In genomic region chr5:176597417-176598389, GRCh38 we compare ENCODE assay signal across 15 cellular contexts. TPM values are rescaled to one million over a fixed set of nuclear protein-coding genes. Genes with fewer than 3 reads are reported as not detected.
DNase-seq lines count a peak whose midpoint lies in the region; ATAC-seq and TF ChIP-seq lines count a peak whose summit lies in the region.
"Had no signal": no experiment of that assay in that cellular context is flagged by ENCODE, and none has a peak within 500 bp of the region (broad histone marks: within the 10 kb centered on the region; RNA-seq: fewer than 3 reads in every experiment).

No MANE protein-coding gene starts in this region.

- H3K27ac Mint-ChIP-seq in activated CD8-positive, alpha-beta T cell treated with anti-CD3 and anti-CD28 coated beads, Interleukin-2, amount 10 ng/mL, durations not matched to agents 7 days and 5 days: no peak overlapping the region
- H3K27ac Mint-ChIP-seq in Caco-2 (ENCODE audit: unreplicated experiment): no peak overlapping the region

- intact Hi-C loops in heart right ventricle (cut with DNase I) (loop anchor here in 1 of 10 donors (10.0 kb wide), 1 partner anchor 183 kb away; the partner anchor contains the start of gene CLTB), left ventricle myocardium superior (cut with micrococcal nuclease) (no loop called here), Caco-2 (cut with micrococcal nuclease; ENCODE audit: unreplicated experiment) (no loop called here)

- DNase-seq in heart right ventricle (no peak), left ventricle myocardium superior (no peak), Caco-2 (no peak), superior temporal gyrus (ENCODE audit: extremely low spot score) (no peak)
- peak; percentile 34 for DNase-seq in activated CD8-positive, alpha-beta T cell treated with anti-CD3 and anti-CD28 coated beads, Interleukin-2, amount 10 ng/mL, durations not matched to agents 7 days and 5 days
- DNase-seq: AML-193, brain microvascular endothelial cell, NCI-H1694, NCI-H774, SHP77 had no signal

- whole genome bisulfite sequencing in heart right ventricle, 2 donors: 61 to 62% methylated on average over 45 to 47 of the region's 47 CpGs
- 64% methylated on average over 47 of the region's 47 CpGs for WGBS in liver
- WGBS in thymus: 65% methylated on average over 47 of the region's 47 CpGs

- TF ChIP-seq RAD21 in liver (IDR thresholded peaks at IDR 0.05): no peak

- H3K27ac ChIP-seq in heart right ventricle (no peak overlapping the region), liver (ENCODE audit: low read depth in 1 of 2, low read length in 2 of 2) (no peak overlapping the region), thymus (ENCODE audit: low read depth) (no peak overlapping the region)
- H3K27ac ChIP-seq: brain microvascular endothelial cell had no signal

- H3K27me3 ChIP-seq in heart right ventricle (peaks cover 0 to 34% (median 8%) of the 10 kb centered on the region in 7 donors), liver (ENCODE audit: control insufficient read depth in 4 of 4, insufficient read depth in 4 of 4, low read length in 3 of 4) (no peaks in the 10 kb centered on the region), thymus (ENCODE audit: control insufficient read depth, insufficient read depth) (peaks cover 18% of the 10 kb centered on the region), Caco-2 (replicated peaks; ENCODE audit: control insufficient read depth, insufficient read depth, low read length) (no peaks in the 10 kb centered on the region)
- H3K27me3 ChIP-seq: brain microvascular endothelial cell had no signal

- no peaks in the 10 kb centered on the region for H3K9me3 Mint-ChIP-seq in activated CD8-positive, alpha-beta T cell treated with anti-CD3 and anti-CD28 coated beads, Interleukin-2, amount 10 ng/mL, durations not matched to agents 7 days and 5 days (ENCODE audit: insufficient read depth)
- H3K9me3 Mint-ChIP-seq in Caco-2 (ENCODE audit: unreplicated experiment): no peaks in the 10 kb centered on the region

- H3K36me3 ChIP-seq in heart right ventricle: no peaks in the 10 kb centered on the region
- H3K36me3 ChIP-seq in liver (ENCODE audit: control insufficient read depth in 4 of 4, insufficient read depth in 3 of 4, low read depth in 1 of 4, low read length in 3 of 4): peaks cover 0 to 5% (median under 1%) of the 10 kb centered on the region in 4 donors
- no peaks in the 10 kb centered on the region for H3K36me3 ChIP-seq in thymus (ENCODE audit: control insufficient read depth, insufficient read depth)
- H3K36me3 ChIP-seq in Caco-2 (ENCODE audit: control insufficient read depth, insufficient read depth, low read length): no peaks in the 10 kb centered on the region
- H3K36me3 ChIP-seq: brain microvascular endothelial cell had no signal

- no TSS peak for BruUV-seq in Caco-2 (replicated peaks; lab: Mats Ljungman, UMichigan)

- no peaks in the 10 kb centered on the region for H3K36me3 Mint-ChIP-seq in activated CD8-positive, alpha-beta T cell treated with anti-CD3 and anti-CD28 coated beads, Interleukin-2, amount 10 ng/mL, durations not matched to agents 7 days and 5 days (ENCODE audit: low read depth)
- H3K36me3 Mint-ChIP-seq in Caco-2 (ENCODE audit: insufficient read depth, unreplicated experiment): peaks cover 11% of the 10 kb centered on the region

- H3K4me1 ChIP-seq in heart right ventricle (peaks cover 0 to 4% (median 0%) of the 10 kb centered on the region in 9 donors), liver (ENCODE audit: control insufficient read depth in 4 of 4, insufficient read depth in 4 of 4, low read length in 3 of 4) (peaks cover 4 to 16% (median 6%) of the 10 kb centered on the region in 4 donors), thymus (ENCODE audit: control insufficient read depth, insufficient read depth, low read length) (peaks cover 4% of the 10 kb centered on the region), Caco-2 (no peaks in the 10 kb centered on the region)

- H3K4me3 Mint-ChIP-seq in activated CD8-positive, alpha-beta T cell treated with anti-CD3 and anti-CD28 coated beads, Interleukin-2, amount 10 ng/mL, durations not matched to agents 7 days and 5 days: peak overlapping the region; percentile 29
- no peak overlapping the region for H3K4me3 Mint-ChIP-seq in Caco-2 (ENCODE audit: unreplicated experiment)

- peaks cover 8% of the 10 kb centered on the region for H3K4me1 Mint-ChIP-seq in activated CD8-positive, alpha-beta T cell treated with anti-CD3 and anti-CD28 coated beads, Interleukin-2, amount 10 ng/mL, durations not matched to agents 7 days and 5 days (ENCODE audit: low read depth)
- no peaks in the 10 kb centered on the region for H3K4me1 Mint-ChIP-seq in Caco-2 (ENCODE audit: low read depth, unreplicated experiment)

- H3K27me3 Mint-ChIP-seq in activated CD8-positive, alpha-beta T cell treated with anti-CD3 and anti-CD28 coated beads, Interleukin-2, amount 10 ng/mL, durations not matched to agents 7 days and 5 days (ENCODE audit: low read depth): peaks cover 2% of the 10 kb centered on the region
- no peaks in the 10 kb centered on the region for H3K27me3 Mint-ChIP-seq in Caco-2 (ENCODE audit: insufficient read depth, unreplicated experiment)

- POLR2A ChIA-PET in activated CD8-positive, alpha-beta T cell treated with anti-CD3 and anti-CD28 coated beads, Interleukin-2, amount 10 ng/mL, durations not matched to agents 7 days and 5 days (lab: Charles Lee): no interaction called here
- POLR2A ChIA-PET in Caco-2 (lab: Charles Lee): no interaction called here

- ATAC-seq in heart right ventricle (no peak), left ventricle myocardium superior (no peak), HG03432 (IDR thresholded peaks at IDR 0.05; ENCODE audit: unreplicated experiment) (no peak)
- no peak for ATAC-seq in activated CD8-positive, alpha-beta T cell treated with anti-CD3 and anti-CD28 coated beads, Interleukin-2, amount 10 ng/mL, durations not matched to agents 7 days and 5 days

- TF ChIP-seq CTCF in heart right ventricle (IDR thresholded peaks at IDR 0.05) (no peak), liver (IDR thresholded peaks at IDR 0.05; ENCODE audit: low read depth, low read length, missing input control) (peak; percentile 0), Caco-2 (IDR thresholded peaks at IDR 0.05; ENCODE audit: insufficient read depth in 1 of 2, low read depth in 1 of 2, low read length in 1 of 2, severe bottlenecking in 1 of 2, unreplicated experiment in 1 of 2) (no peak)

- CTCF ChIA-PET in activated CD8-positive, alpha-beta T cell treated with anti-CD3 and anti-CD28 coated beads, Interleukin-2, amount 10 ng/mL, durations not matched to agents 7 days and 5 days (lab: Charles Lee): interaction anchor here (0.7 to 3.1 kb wide), 10 partner anchors 9 to 363 kb away, joined by 3 to 22 read pairs (median 4); partner anchors contain the start of gene CLTB
- CTCF ChIA-PET in Caco-2 (lab: Charles Lee): interaction anchor here (0.7 kb wide), 1 partner anchor 241 kb away, joined by 3 read pairs; no protein-coding TSS in a partner anchor

- peak overlapping the region in 7 of 10 donors; percentile 24 to 49 (median 38) for H3K4me3 ChIP-seq in heart right ventricle
- H3K4me3 ChIP-seq in liver (ENCODE audit: low read depth in 1 of 3, low read length in 3 of 3): peak overlapping the region in 1 of 3 donors; percentile 44
- peak overlapping the region; percentile 49 for H3K4me3 ChIP-seq in thymus (ENCODE audit: low read length)
- H3K4me3 ChIP-seq in Caco-2 (ENCODE audit: low read depth, low read length): no peak overlapping the region

- H3K9me3 ChIP-seq in heart right ventricle (no peaks in the 10 kb centered on the region), liver (ENCODE audit: control insufficient read depth in 4 of 4, low read length in 3 of 4) (no peaks in the 10 kb centered on the region), thymus (ENCODE audit: control insufficient read depth) (peaks cover 1% of the 10 kb centered on the region), Caco-2 (no peaks in the 10 kb centered on the region)

- no peak overlapping the region for H3K9ac ChIP-seq in liver (ENCODE audit: low read depth in 1 of 2, low read length in 2 of 2)

TF ChIP-seq in liver, 16 proteins besides CTCF, POLR2A, EP300 and RAD21 (continues in another document):
- no peak for TF ChIP-seq SP1 (IDR thresholded peaks at IDR 0.05)
- no peak for TF ChIP-seq TAF1 (conservative IDR thresholded peaks at IDR 0.05)

RNA-seq across cellular contexts. Expression of gene GPRIN1, which starts 12.3 kb away (rescaled TPM):
- total RNA-seq in heart right ventricle: 1 to 10 TPM in 1 of 10 donors, under 1 TPM in 9; 0.06 to 1.0 (median 0.38) TPM
- under 1 TPM; 0.22 to 0.26 TPM for polyA plus RNA-seq in heart right ventricle
- 0.50 TPM for total RNA-seq in left ventricle myocardium superior
- total RNA-seq in activated CD8-positive, alpha-beta T cell treated with anti-CD3 and anti-CD28 coated beads, Interleukin-2, amount 10 ng/mL, durations not matched to agents 7 days and 5 days: 1 to 10 TPM; 1.9 to 2.5 TPM
- total RNA-seq in liver: under 1 TPM; 0.23 to 0.50 TPM
- under 1 TPM in 1 of 2 donors, not detected in 1; 0.30 TPM for polyA plus RNA-seq in liver
- polyA plus RNA-seq in thymus: 0.82 TPM
- total RNA-seq in Caco-2 (2022): 3.9 and 5.2 TPM in 2 replicates

RNA-seq across cellular contexts. Expression of gene SNCB, which starts 32.6 kb away (rescaled TPM):
- total RNA-seq in heart right ventricle: under 1 TPM in 2 of 10 donors, not detected in 8; 0.35 to 0.39 TPM
- polyA plus RNA-seq in heart right ventricle: not detected
- total RNA-seq in left ventricle myocardium superior: not detected
- total RNA-seq in activated CD8-positive, alpha-beta T cell treated with anti-CD3 and anti-CD28 coated beads, Interleukin-2, amount 10 ng/mL, durations not matched to agents 7 days and 5 days: not detected
- total RNA-seq in liver: not detected
- polyA plus RNA-seq in liver: not detected
- polyA plus RNA-seq in thymus: 0.21 TPM
- total RNA-seq in Caco-2 (2022): not detected in 2 replicates
- total RNA-seq: mesenteric fat pad, posterior vena cava had no signal

RNA-seq across cellular contexts. Expression of gene EIF4E1B, which starts 32.8 kb away (rescaled TPM):
- total RNA-seq in heart right ventricle (not detected), left ventricle myocardium superior (not detected), liver (not detected), Caco-2 (2022) (not detected in 2 replicates)
- polyA plus RNA-seq in heart right ventricle (not detected), liver (not detected), thymus (0.05 TPM)
- not detected for total RNA-seq in activated CD8-positive, alpha-beta T cell treated with anti-CD3 and anti-CD28 coated beads, Interleukin-2, amount 10 ng/mL, durations not matched to agents 7 days and 5 days
- total RNA-seq: mesenteric fat pad, posterior vena cava had no signal

RNA-seq across cellular contexts. Expression of gene CDHR2, which starts 48.6 kb away (rescaled TPM):
- total RNA-seq in heart right ventricle (under 1 TPM in 2 of 10 donors, not detected in 8; 0.19 to 0.22 TPM), left ventricle myocardium superior (0.20 TPM), liver (10 to 100 TPM; 11.4 to 21.8 TPM), Caco-2 (2022) (0.19 and 0.59 TPM in 2 replicates)
- polyA plus RNA-seq in heart right ventricle (under 1 TPM in 1 of 2 donors, not detected in 1; 0.03 TPM), liver (10 to 100 TPM in 1 of 2 donors, 1 to 10 TPM in 1; 8.8 to 23.8 TPM), thymus (0.07 TPM)
- total RNA-seq in activated CD8-positive, alpha-beta T cell treated with anti-CD3 and anti-CD28 coated beads, Interleukin-2, amount 10 ng/mL, durations not matched to agents 7 days and 5 days: 1 to 10 TPM; 2.1 to 2.2 TPM

RNA-seq across cellular contexts. Expression of gene TSPAN17, which starts 49.6 kb away (rescaled TPM):
- 10 to 100 TPM; 20.8 to 48.3 (median 27.3) TPM for total RNA-seq in heart right ventricle
- polyA plus RNA-seq in heart right ventricle: 10 to 100 TPM; 13.2 to 27.6 TPM
- 31.7 TPM for total RNA-seq in left ventricle myocardium superior
- total RNA-seq in activated CD8-positive, alpha-beta T cell treated with anti-CD3 and anti-CD28 coated beads, Interleukin-2, amount 10 ng/mL, durations not matched to agents 7 days and 5 days: 10 to 100 TPM; 41.6 to 47.4 TPM
- total RNA-seq in liver: 10 to 100 TPM; 15.9 to 43.4 TPM
- polyA plus RNA-seq in liver: 10 to 100 TPM in 1 of 2 donors, 1 to 10 TPM in 1; 5.7 to 16.4 TPM
- polyA plus RNA-seq in thymus: 26.5 TPM
- 19.6 and 20.5 TPM in 2 replicates for total RNA-seq in Caco-2 (2022)
